Comparison of ENCODE assay signal across 8 cellular contexts in the genomic region with DNA sequence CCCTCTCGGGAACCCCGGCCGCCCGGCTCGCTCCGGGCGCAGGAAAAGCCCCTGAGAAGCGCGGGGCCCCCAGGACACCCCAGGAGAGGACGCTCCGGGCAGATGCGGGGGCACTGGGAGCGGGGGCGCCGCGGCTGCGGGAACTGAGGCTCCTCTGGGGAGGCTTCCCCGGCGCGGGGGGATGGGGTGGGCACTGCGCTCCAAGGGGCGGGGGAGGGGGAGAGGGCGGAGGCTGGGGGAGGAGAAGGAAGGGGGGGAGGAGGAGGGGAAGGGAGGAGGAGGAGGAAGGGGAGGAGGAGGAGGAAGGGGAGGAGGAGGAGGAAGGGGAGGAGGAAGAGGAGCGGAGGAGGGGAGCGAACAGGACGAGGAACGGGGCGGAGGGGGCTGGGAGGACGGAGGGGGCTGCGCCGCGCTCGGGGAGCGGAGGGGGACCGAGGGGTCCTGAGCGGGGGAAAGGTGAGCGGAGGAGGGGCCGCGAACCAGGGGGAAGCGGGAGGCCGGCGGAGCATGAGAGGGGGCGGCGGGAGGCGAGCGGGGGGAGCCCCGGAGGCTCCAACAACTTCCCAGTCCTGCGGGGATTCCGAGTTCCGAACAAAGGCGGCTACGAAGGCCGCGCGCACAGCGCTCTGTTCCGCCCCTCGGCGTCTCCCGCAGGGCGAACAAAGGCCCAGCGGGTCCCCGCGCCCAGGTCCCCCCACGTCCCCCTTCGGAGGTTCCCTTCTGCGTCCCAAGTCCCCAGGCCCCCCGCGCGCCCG. TPM values are rescaled to one million over a fixed set of nuclear protein-coding genes. Genes with fewer than 3 reads are reported as not detected.
A peak's percentile ranks its signal among the peaks of the same experiment; 100 is the strongest.
DNase-seq lines count a peak whose midpoint lies in the region; ATAC-seq, FAIRE-seq and TF ChIP-seq lines count a peak whose summit lies in the region.

No MANE protein-coding gene starts in this region.

- no peak for FAIRE-seq in GM12891 (lab: Jason Lieb, UNC)

- H3K9me3 Mint-ChIP-seq in naive B cell: peaks cover 0 to 2% (median 0%) of the 10 kb centered on the region in 7 donors

- ATAC-seq in naive B cell (ENCODE audit: low read depth in 2 of 2): peak; percentile 6 to 18

- no peaks in the 10 kb centered on the region for H3K9me3 ChIP-seq in esophagus squamous epithelium

- H3K27ac ChIP-seq in esophagus squamous epithelium: peak overlapping the region; percentile 79 to 94 (median 91)

- H3K27ac Mint-ChIP-seq in naive B cell: peak overlapping the region in 1 of 6 donors; percentile 77

- TF ChIP-seq CTCF in AG04449 (IDR thresholded peaks at IDR 0.05; ENCODE audit: insufficient read depth, low read length, missing control alignments) (no peak), esophagus squamous epithelium (IDR thresholded peaks at IDR 0.05) (no peak)

- peaks cover 0 to 13% of the 10 kb centered on the region in 2 donors for H3K36me3 Mint-ChIP-seq in naive B cell

- 0 to 1% methylated on average over 19 to 24 of the region's 71 CpGs for WGBS in esophagus squamous epithelium, 2 donors

- H3K4me3 Mint-ChIP-seq in naive B cell: peak overlapping the region; percentile 82 to 93 (median 88)

- CTCF ChIA-PET in AG04449 (lab: Yijun Ruan, JAX): interaction anchor here (1.2 to 4.5 kb wide), 4 partner anchors 8 to 193 kb away, joined by 5 to 24 read pairs (median 12); no protein-coding TSS in a partner anchor

- DNase-seq in AG04449 (ENCODE audit: low read depth, low spot score) (no peak), NCI-H226 (peak; percentile 40), esophagus squamous epithelium (lab: John Stamatoyannopoulos, UW) (no peak), naive B cell (no peak), GM12891 (ENCODE audit: insufficient read length, low spot score) (no peak), T-helper 1 cell (no peak), GM19238 (ENCODE audit: insufficient read length, low spot score) (no peak), midbrain (lab: John Stamatoyannopoulos, UW) (no peak)

- POLR2A ChIA-PET in AG04449 (lab: Yijun Ruan, JAX): interaction anchor here (0.9 to 5.6 kb wide), 7 partner anchors 14 to 138 kb away, joined by 3 to 64 read pairs (median 4); no protein-coding TSS in a partner anchor

- H3K27me3 Mint-ChIP-seq in naive B cell: peaks cover 44 to 49% (median 45%) of the 10 kb centered on the region in 3 donors

- H3K4me1 ChIP-seq in esophagus squamous epithelium: peaks cover 8 to 54% (median 17%) of the 10 kb centered on the region in 3 donors

- peaks cover 0 to 75% (median 2%) of the 10 kb centered on the region in 4 donors for H3K27me3 ChIP-seq in esophagus squamous epithelium

- intact Hi-C loops in esophagus squamous epithelium (cut with DNase I): loop anchor here (10.0 kb wide), 1 partner anchor 149 kb away; no protein-coding TSS in a partner anchor

- no peak for TF ChIP-seq POLR2A in esophagus squamous epithelium (IDR thresholded peaks at IDR 0.05)
- TF ChIP-seq POLR2A in GM12891 (IDR thresholded peaks at IDR 0.05; ENCODE audit: low read depth, low read length): no peak

- no peaks in the 10 kb centered on the region for H3K36me3 ChIP-seq in esophagus squamous epithelium

- peaks cover 15 to 28% (median 20%) of the 10 kb centered on the region in 3 donors for H3K4me1 Mint-ChIP-seq in naive B cell

- H3K4me3 ChIP-seq in AG04449 (ENCODE audit: low read depth, low read length): peak overlapping the region; percentile 75
- peak overlapping the region; percentile 28 to 86 (median 60) for H3K4me3 ChIP-seq in esophagus squamous epithelium

TF ChIP-seq in GM12891, 5 proteins besides CTCF, POLR2A, EP300 and RAD21:
- no peak for TF ChIP-seq SPI1 (IDR thresholded peaks at IDR 0.05; ENCODE audit: low read depth, low read length)
- no peak for TF ChIP-seq POLR2AphosphoS5 (IDR thresholded peaks at IDR 0.05; ENCODE audit: low read depth, low read length)
- TF ChIP-seq PAX5 (IDR thresholded peaks at IDR 0.05; ENCODE audit: insufficient read depth, low read length, severe bottlenecking): no peak
- TF ChIP-seq TAF1 (IDR thresholded peaks at IDR 0.05; ENCODE audit: low read depth, low read length): no peak
- no peak for TF ChIP-seq POU2F2 (IDR thresholded peaks at IDR 0.05; ENCODE audit: low read depth, low read length)

RNA-seq across cellular contexts. Expression of gene PXDN, which starts 0.7 kb away (rescaled TPM):
- total RNA-seq in esophagus squamous epithelium: 10 to 100 TPM in 1 of 4 donors, 1 to 10 TPM in 2, under 1 TPM in 1; 0.72 to 10.9 (median 5.9) TPM
- 1 to 10 TPM in 2 of 6 donors, not detected in 4; 1.3 TPM for polyA plus RNA-seq in naive B cell (ENCODE audit: low read depth in 6 of 6)
- 8.3 TPM for polyA plus RNA-seq in GM12891 (2012; ENCODE audit: low read depth, missing spikeins)
